ENCODE assay signal across 8 cellular contexts in genomic region chr1:183470147-183470960, GRCh38. TPM values are rescaled to one million over a fixed set of nuclear protein-coding genes. Genes with fewer than 3 reads are reported as not detected.
DNase-seq lines count a peak whose midpoint lies in the region; ATAC-seq lines count a peak whose summit lies in the region.

No MANE protein-coding gene starts in this region.

- H3K27ac ChIP-seq in cingulate gyrus (ENCODE audit: low read depth, low read length), result peak overlapping the region; percentile 91

- ATAC-seq in GM19025 (IDR thresholded peaks at IDR 0.05; ENCODE audit: low read depth, unreplicated experiment) (peak; percentile 36), HG03442 (IDR thresholded peaks at IDR 0.05; ENCODE audit: unreplicated experiment) (peak; percentile 40), left lobe of liver (peak; percentile 64)

- DNase-seq in AG08395 (ENCODE audit: low spot score) (peak; percentile 71), NCI-H524 (lab: John Stamatoyannopoulos, UW) (peak; percentile 51 to 76), left lobe of liver (ENCODE audit: low spot score) (peak; percentile 95)
- DNase-seq in activated CD4-positive, alpha-beta T cell treated with anti-CD3 and anti-CD28 coated beads for 48 hours, result peak; percentile 95
- peak; percentile 93 for DNase-seq in stimulated activated CD4-positive, alpha-beta T cell treated with anti-CD3 and anti-CD28 coated beads, Interleukin-2, amount 100 ng/mL, for 4 hours (ENCODE audit: low read depth)

RNA-seq across cellular contexts. Expression of gene SMG7, which starts 1.9 kb away (rescaled TPM):
- 25.3 TPM for total RNA-seq in left lobe of liver

RNA-seq across cellular contexts. Expression of gene NMNAT2, which starts 52.2 kb away (rescaled TPM):
- total RNA-seq in left lobe of liver, result 0.03 TPM

Comparison
In these comparisons a context has a peak if more than half of its experiments do, and no peak if none do; other contexts are left out.
1. Peak in every context shown above with its lines: DNase-seq, ATAC-seq and H3K27ac ChIP-seq.